In genomic region chr21:45880097-45881068, GRCh38 we compare ENCODE assay signal across 8 cellular contexts.
DNase-seq lines count a peak whose midpoint lies in the region; ATAC-seq lines count a peak whose summit lies in the region.

No MANE protein-coding gene starts in this region.

- peak; percentile 15 to 52 for DNase-seq in NCI-H2081 (lab: John Stamatoyannopoulos, UW)
- no peak for DNase-seq in NCI-H2081 treated with DMSO at 0.1 percent for 48 hours (lab: John Stamatoyannopoulos, UW)
- DNase-seq in NCI-H2227 treated with DMSO at 0.1 percent for 48 hours (lab: John Stamatoyannopoulos, UW), result peak; percentile 15
- DNase-seq in activated CD4-positive, CD25-positive, alpha-beta regulatory T cell treated with anti-CD3 and anti-CD28 coated beads, Interleukin-2, amount 50 U/mL, for 72 hours, result peak; percentile 59
- peak; percentile 75 for DNase-seq in cerebellar cortex (ENCODE audit: low spot score)
- peak; percentile 70 for DNase-seq in left lobe of liver (ENCODE audit: low spot score)
- peak in 2 of 3 donors; percentile 40 to 60 for DNase-seq in stimulated activated CD4-positive, alpha-beta T cell treated with anti-CD3 and anti-CD28 coated beads, TNF-alpha, amount 100 ng/mL, for 1 hour (ENCODE audit: low read depth in 3 of 3, low spot score in 1 of 3)
- no peak for DNase-seq in NCI-H187 treated with DMSO at 0.1 percent for 48 hours (lab: John Stamatoyannopoulos, UW)

- ATAC-seq in left lobe of liver, result peak; percentile 96

Comparison
In these comparisons a context has a peak if more than half of its experiments do, and no peak if none do; other contexts are left out.
1. DNase-seq: peak in NCI-H2081 (2 of 2), NCI-H2227 treated with DMSO at 0.1 percent for 48 hours (single experiment), activated CD4-positive, CD25-positive, alpha-beta regulatory T cell treated with anti-CD3 and anti-CD28 coated beads, Interleukin-2, amount 50 U/mL, for 72 hours (single experiment), cerebellar cortex (single experiment), left lobe of liver (single experiment) and stimulated activated CD4-positive, alpha-beta T cell treated with anti-CD3 and anti-CD28 coated beads, TNF-alpha, amount 100 ng/mL, for 1 hour (2 of 3); none in NCI-H2081 treated with DMSO at 0.1 percent for 48 hours (single experiment) and NCI-H187 treated with DMSO at 0.1 percent for 48 hours (single experiment).